Comparison of ENCODE assay signal across 1 cellular context in the genomic region with DNA sequence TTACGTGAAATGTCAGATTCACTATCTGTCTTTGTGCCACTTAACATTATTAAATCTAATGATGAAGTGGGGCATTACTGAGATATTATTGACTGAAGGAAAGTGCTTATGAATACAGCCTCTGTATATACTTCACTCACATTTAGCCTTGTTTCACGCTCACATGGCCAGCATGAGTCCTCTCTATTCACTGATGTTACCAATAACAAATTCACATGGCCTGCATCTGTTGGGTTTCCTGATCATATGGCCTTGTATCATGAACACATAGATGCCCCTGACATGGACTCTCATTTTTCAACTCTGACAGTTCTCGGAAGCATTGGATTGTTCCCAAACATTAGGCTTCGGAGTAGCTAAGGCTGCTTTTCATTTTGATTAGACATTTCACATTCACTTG.
TF ChIP-seq lines count a peak whose summit lies in the region.

No MANE protein-coding gene starts in this region.

TF ChIP-seq in H1, 55 proteins besides CTCF, POLR2A, EP300 and RAD21 (continued from another document):
- TF ChIP-seq, protein P1, sequence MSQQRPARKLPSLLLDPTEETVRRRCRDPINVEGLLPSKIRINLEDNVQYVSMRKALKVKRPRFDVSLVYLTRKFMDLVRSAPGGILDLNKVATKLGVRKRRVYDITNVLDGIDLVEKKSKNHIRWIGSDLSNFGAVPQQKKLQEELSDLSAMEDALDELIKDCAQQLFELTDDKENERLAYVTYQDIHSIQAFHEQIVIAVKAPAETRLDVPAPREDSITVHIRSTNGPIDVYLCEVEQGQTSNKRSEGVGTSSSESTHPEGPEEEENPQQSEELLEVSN (IDR thresholded peaks at IDR 0.05) = no peak
- no peak for TF ChIP-seq TCF12 (IDR thresholded peaks at IDR 0.05; ENCODE audit: low read depth, low read length)
- TF ChIP-seq FOSL1 (IDR thresholded peaks at IDR 0.05; ENCODE audit: insufficient read depth, low read depth, low read length) = no peak
- no peak for TF ChIP-seq POU5F1 (IDR thresholded peaks at IDR 0.05; ENCODE audit: low read depth, low read length)
